Comparison of ENCODE assay signal across 11 cellular contexts in genomic region chr15:57017024-57017423, GRCh38.
DNase-seq lines count a peak whose midpoint lies in the region; FAIRE-seq and TF ChIP-seq lines count a peak whose summit lies in the region.
"Had no signal": no experiment of that assay in that cellular context is flagged by ENCODE, and none has a peak within 500 bp of the region (broad histone marks: within the 10 kb centered on the region; RNA-seq: fewer than 3 reads in every experiment).

No MANE protein-coding gene starts in this region.

- H3K9me3 ChIP-seq in iPS-15b (ENCODE audit: control insufficient read depth, insufficient read depth, low read length) (no peaks in the 10 kb centered on the region), suprapubic skin (no peaks in the 10 kb centered on the region)

- TF ChIP-seq EP300 in suprapubic skin (IDR thresholded peaks at IDR 0.05): no peak

- H3K4me1 ChIP-seq in iPS-15b (ENCODE audit: control insufficient read depth, insufficient read depth, low read length) (peaks cover 13% of the 10 kb centered on the region), suprapubic skin (peaks cover 31% of the 10 kb centered on the region)

- H3K4me3 ChIP-seq in iPS-15b (ENCODE audit: low read depth, low read length) (no peak overlapping the region), suprapubic skin (no peak overlapping the region)

- H3K27ac ChIP-seq in suprapubic skin: no peak overlapping the region

- WGBS in suprapubic skin: 88% methylated on average over 3 of the region's 3 CpGs

- no peak for TF ChIP-seq CTCF in suprapubic skin (IDR thresholded peaks at IDR 0.05)

- no peaks in the 10 kb centered on the region for H3K36me3 ChIP-seq in iPS-15b (ENCODE audit: control insufficient read depth, insufficient read depth, low read length)
- H3K36me3 ChIP-seq in suprapubic skin: no peaks in the 10 kb centered on the region

- no peaks in the 10 kb centered on the region for H3K27me3 ChIP-seq in iPS-15b (ENCODE audit: control insufficient read depth, insufficient read depth, low read length)
- no peaks in the 10 kb centered on the region for H3K27me3 ChIP-seq in suprapubic skin

- H3K9ac ChIP-seq in iPS-15b (ENCODE audit: low read depth, low read length): peak overlapping the region; percentile 38

- FAIRE-seq in GM12891 (lab: Jason Lieb, UNC): peak; percentile 9

- TF ChIP-seq POLR2A in GM12891 (IDR thresholded peaks at IDR 0.05; ENCODE audit: low read depth, low read length) (no peak), suprapubic skin (IDR thresholded peaks at IDR 0.05) (no peak)

- in situ Hi-C loops in SK-MEL-5 (cut with HindIII; ENCODE audit: low pct_unique_long_range_greater_than_20kb, low sequenced_read_pairs): no loop called here

- DNase-seq in AML-193 (lab: John Stamatoyannopoulos, UW): peak; percentile 15 to 25
- no peak for DNase-seq in GM12891 (ENCODE audit: insufficient read length, low spot score)
- peak; percentile 51 for DNase-seq in SK-MEL-5 (ENCODE audit: low read depth, low spot score)
- DNase-seq in amniotic stem cell (lab: John Stamatoyannopoulos, UW): no peak
- DNase-seq in GM19238 (ENCODE audit: insufficient read length, low spot score): no peak
- DNase-seq in suprapubic skin (ENCODE audit: low spot score in 2 of 2): no peak
- DNase-seq in NK-92 (lab: John Stamatoyannopoulos, UW; ENCODE audit: unreplicated experiment): no peak
- DNase-seq: activated CD4-positive, alpha-beta T cell treated with anti-CD3 and anti-CD28 coated beads for 36 hours; GF-D8; NCI-H510A treated with DMSO at 0.1 percent for 48 hours had no signal

TF ChIP-seq in GM12891, 5 proteins besides CTCF, POLR2A, EP300 and RAD21:
- no peak for TF ChIP-seq PAX5 (IDR thresholded peaks at IDR 0.05; ENCODE audit: insufficient read depth, low read length, severe bottlenecking)

Comparison
In these comparisons a context has a peak if more than half of its experiments do, and no peak if none do; other contexts are left out.
1. DNase-seq: peak in AML-193 (2 of 2) and SK-MEL-5 (single experiment); none in GM12891 (single experiment), amniotic stem cell (single experiment), GM19238 (single experiment), suprapubic skin (0 of 2) and NK-92 (single experiment).